In genomic region chr5:62585306-62585705, GRCh38 we compare ENCODE assay signal across 14 cellular contexts. TPM values are rescaled to one million over a fixed set of nuclear protein-coding genes. Genes with fewer than 3 reads are reported as not detected.
DNase-seq lines count a peak whose midpoint lies in the region; ATAC-seq and TF ChIP-seq lines count a peak whose summit lies in the region.
"Had no signal": no experiment of that assay in that cellular context is flagged by ENCODE, and none has a peak within 500 bp of the region (broad histone marks: within the 10 kb centered on the region; RNA-seq: fewer than 3 reads in every experiment).

No MANE protein-coding gene starts in this region.

- H3K27me3 Mint-ChIP-seq in T-helper 2 cell treated with Interferon-gamma antibody and Interleukin-4, amounts not matched to agents 5 μg/mL and 100 μg/mL, for 36 hours (ENCODE audit: low read depth), result no peaks in the 10 kb centered on the region
- no peaks in the 10 kb centered on the region for H3K27me3 Mint-ChIP-seq in naive thymus-derived CD8-positive, alpha-beta T cell

- no peak overlapping the region for H3K4me2 ChIP-seq in PC-9

- H3K4me3 ChIP-seq in PC-9 (no peak overlapping the region), sigmoid colon (no peak overlapping the region)

- intact Hi-C loops in PC-9 (cut with micrococcal nuclease; ENCODE audit: unreplicated experiment) (no loop called here), sigmoid colon (cut with DNase I) (no loop called here)

- BruUV-seq in PC-9 (replicated peaks; lab: Mats Ljungman, UMichigan), result no TSS peak

- WGBS in sigmoid colon, 2 donors, result 85 to 92% methylated on average over 2 of the region's 2 CpGs

- H4K20me1 ChIP-seq in PC-9 (ENCODE audit: insufficient read depth), result no peaks in the 10 kb centered on the region

- CTCF ChIA-PET in PC-9 (lab: Charles Lee), result no interaction called here

- TF ChIP-seq POLR2A in sigmoid colon (IDR thresholded peaks at IDR 0.05), result no peak

- POLR2A ChIA-PET in PC-9 (lab: Charles Lee; ENCODE audit: unreplicated experiment), result no interaction called here
- POLR2A ChIA-PET in naive thymus-derived CD8-positive, alpha-beta T cell (lab: Charles Lee), result no interaction called here

- no peak for ATAC-seq in naive thymus-derived CD8-positive, alpha-beta T cell

- peak overlapping the region; percentile 9 for H3K4me3 Mint-ChIP-seq in T-helper 2 cell treated with Interferon-gamma antibody and Interleukin-4, amounts not matched to agents 5 μg/mL and 100 μg/mL, for 36 hours
- H3K4me3 Mint-ChIP-seq in naive thymus-derived CD8-positive, alpha-beta T cell, result peak overlapping the region in 1 of 10 donors; percentile 8

- H3K9me3 Mint-ChIP-seq in T-helper 2 cell treated with Interferon-gamma antibody and Interleukin-4, amounts not matched to agents 5 μg/mL and 100 μg/mL, for 36 hours, result no peaks in the 10 kb centered on the region
- no peaks in the 10 kb centered on the region for H3K9me3 Mint-ChIP-seq in naive thymus-derived CD8-positive, alpha-beta T cell

- peak overlapping the region; percentile 8 for H3K27ac Mint-ChIP-seq in T-helper 2 cell treated with Interferon-gamma antibody and Interleukin-4, amounts not matched to agents 5 μg/mL and 100 μg/mL, for 36 hours
- H3K27ac Mint-ChIP-seq in naive thymus-derived CD8-positive, alpha-beta T cell, result peak overlapping the region in 6 of 10 donors; percentile 5 to 50 (median 24)

- no peaks in the 10 kb centered on the region; the same call in 1 of the 2 replicates for H3F3A ChIP-seq in PC-9 (ENCODE audit: insufficient read depth, low read depth)

- H3K27me3 ChIP-seq in PC-9 (ENCODE audit: insufficient read depth, low read depth) (no peaks in the 10 kb centered on the region), sigmoid colon (no peaks in the 10 kb centered on the region)

- DNase-seq in T-helper 2 cell treated with Interferon-gamma antibody and Interleukin-4, amounts not matched to agents 5 μg/mL and 100 μg/mL, for 36 hours (ENCODE audit: low spot score), result no peak
- DNase-seq in T-helper 2 cell, result no peak
- DNase-seq in PC-9, result no peak
- peak; percentile 52 for DNase-seq in dermis blood vessel endothelial cell
- no peak for DNase-seq in naive thymus-derived CD8-positive, alpha-beta T cell
- DNase-seq in sigmoid colon, result no peak
- no peak for DNase-seq in DMS53 (lab: John Stamatoyannopoulos, UW)
- DNase-seq in effector CD4-positive, alpha-beta T cell, result no peak
- DNase-seq: 8988T, C1 segment of cervical spinal cord, Karpas-422, NCI-H1436, NCI-H2081, NCI-H524 had no signal

- H3K36me3 ChIP-seq in PC-9 (ENCODE audit: low read depth), result no peaks in the 10 kb centered on the region
- peaks cover 0 to 5% (median 0%) of the 10 kb centered on the region in 4 donors for H3K36me3 ChIP-seq in sigmoid colon

- TF ChIP-seq EP300 in sigmoid colon (IDR thresholded peaks at IDR 0.05), result no peak

- H3K36me3 Mint-ChIP-seq in T-helper 2 cell treated with Interferon-gamma antibody and Interleukin-4, amounts not matched to agents 5 μg/mL and 100 μg/mL, for 36 hours (ENCODE audit: low read depth), result peaks cover 10% of the 10 kb centered on the region
- H3K36me3 Mint-ChIP-seq in naive thymus-derived CD8-positive, alpha-beta T cell, result peaks cover 5 to 29% (median 13%) of the 10 kb centered on the region in 3 donors

- no peak for TF ChIP-seq CTCF in PC-9 (conservative IDR thresholded peaks at IDR 0.05)
- no peak for TF ChIP-seq CTCF in sigmoid colon (IDR thresholded peaks at IDR 0.05)

- H3K4me1 Mint-ChIP-seq in T-helper 2 cell treated with Interferon-gamma antibody and Interleukin-4, amounts not matched to agents 5 μg/mL and 100 μg/mL, for 36 hours (ENCODE audit: low read depth), result peaks cover 29% of the 10 kb centered on the region
- peaks cover 22 to 36% (median 28%) of the 10 kb centered on the region in 4 donors for H3K4me1 Mint-ChIP-seq in naive thymus-derived CD8-positive, alpha-beta T cell

- H3K4me1 ChIP-seq in PC-9 (replicated peaks; ENCODE audit: insufficient read depth) (0 out of 2 replicates have a peak, but pooled peaks cover 9% of the 10 kb centered on the region), sigmoid colon (no peaks in the 10 kb centered on the region)

- no peaks in the 10 kb centered on the region for H3K9me2 ChIP-seq in PC-9 (ENCODE audit: insufficient read depth)

- H3K9me3 ChIP-seq in PC-9 (ENCODE audit: insufficient read depth, low read depth), result no peaks in the 10 kb centered on the region
- no peaks in the 10 kb centered on the region for H3K9me3 ChIP-seq in sigmoid colon

- no peaks in the 10 kb centered on the region for H3K79me2 ChIP-seq in PC-9 (ENCODE audit: low read depth)

- H3K27ac ChIP-seq in PC-9 (peak overlapping the region; percentile 17; the same call in 1 of the 2 replicates), sigmoid colon (no peak overlapping the region)

- H2AFZ ChIP-seq in PC-9, result no peak overlapping the region

RNA-seq across cellular contexts. Expression of gene LRRC70, which starts 6.7 kb away (rescaled TPM):
- total RNA-seq in PC-9 (2021) (0.98 and 1.1 TPM in 2 replicates), dermis blood vessel endothelial cell (48.4 and 60.8 TPM in 2 replicates), sigmoid colon (1 to 10 TPM; 2.8 to 4.5 (median 3.5) TPM)
- total RNA-seq in naive thymus-derived CD8-positive, alpha-beta T cell, result 1 to 10 TPM; 1.1 to 1.2 TPM
- polyA plus RNA-seq in naive thymus-derived CD8-positive, alpha-beta T cell, result 1 to 10 TPM in 1 of 3 donors, under 1 TPM in 2; 0.08 to 1.4 (median 0.60) TPM
- polyA plus RNA-seq in sigmoid colon, result 1 to 10 TPM in 2 of 3 donors, not detected in 1; 1.5 to 1.8 TPM
